In the genomic region with DNA sequence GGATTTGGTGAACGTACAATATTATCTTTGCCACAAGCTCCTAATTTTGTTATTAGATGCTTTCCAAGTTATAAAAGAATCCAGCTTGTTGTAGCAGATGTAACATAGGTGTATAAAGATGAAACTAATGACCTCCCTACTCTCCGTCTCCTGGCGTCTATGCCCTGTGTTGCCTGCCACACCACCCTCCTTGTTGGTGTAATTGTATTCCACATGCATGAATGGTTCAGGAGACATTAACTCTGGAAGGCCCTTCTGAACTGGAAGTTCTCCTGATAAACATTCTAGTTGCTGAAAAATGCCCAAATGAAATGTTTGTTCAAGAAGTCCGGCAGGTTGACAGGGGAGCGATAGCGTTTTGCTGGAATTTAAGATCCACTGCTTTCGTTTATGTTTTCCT, we compare ENCODE assay signal across 23 cellular contexts. TPM values are rescaled to one million over a fixed set of nuclear protein-coding genes. Genes with fewer than 3 reads are reported as not detected.
DNase-seq lines count a peak whose midpoint lies in the region; ATAC-seq and TF ChIP-seq lines count a peak whose summit lies in the region.
"Had no signal": no experiment of that assay in that cellular context is flagged by ENCODE, and none has a peak within 500 bp of the region (broad histone marks: within the 10 kb centered on the region; RNA-seq: fewer than 3 reads in every experiment).

No MANE protein-coding gene starts in this region.

- peaks cover 5% of the 10 kb centered on the region for H3K27me3 Mint-ChIP-seq in GM23338 (ENCODE audit: insufficient read depth, low read depth, poor library complexity)

- H3K27ac ChIP-seq in GM23338 (ENCODE audit: low read depth) = 0 out of 2 replicates have a peak overlapping the region, but pooled peaks have one; percentile 52
- peak overlapping the region in 3 of 4 donors; percentile 36 to 49 (median 40) for H3K27ac ChIP-seq in body of pancreas
- H3K27ac ChIP-seq in stomach = peak overlapping the region in 4 of 5 donors; percentile 9 to 58 (median 36)
- H3K27ac ChIP-seq in trophoblast cell (ENCODE audit: low read depth, low read length) = no peak overlapping the region
- H3K27ac ChIP-seq: BLaER1, RWPE1 had no signal

- H3K9ac ChIP-seq in trophoblast cell (ENCODE audit: low read length) = no peak overlapping the region
- H3K9ac ChIP-seq: BLaER1 had no signal

- TF ChIP-seq POLR2A in body of pancreas (IDR thresholded peaks at IDR 0.05) (no peak), stomach (IDR thresholded peaks at IDR 0.05) (no peak)

- H3K4me3 ChIP-seq in GM23338 (no peak overlapping the region), body of pancreas (no peak overlapping the region), stomach (no peak overlapping the region), trophoblast cell (ENCODE audit: low read depth, low read length) (no peak overlapping the region)
- H3K4me3 ChIP-seq: BLaER1, GM12878 had no signal

- peaks cover 18% of the 10 kb centered on the region for H3K36me3 Mint-ChIP-seq in GM23338 (ENCODE audit: low read depth)

- DNase-seq in GM23338 (ENCODE audit: low spot score) = no peak
- DNase-seq in body of pancreas = no peak
- peak; percentile 82 for DNase-seq in left kidney (ENCODE audit: low read depth, low spot score)
- DNase-seq in stomach = no peak
- no peak for DNase-seq in trophoblast cell
- DNase-seq in NCI-H2029 treated with DMSO at 0.1 percent for 48 hours (lab: John Stamatoyannopoulos, UW) = no peak
- DNase-seq: CD4-positive, alpha-beta T cell; DMS53; EL; GDM1; H7; Kasumi-1; NCI-H1105 treated with DMSO at 0.1 percent for 48 hours; NCI-H146; NCI-H1930; NCI-H2227 treated with DMSO at 0.1 percent for 48 hours; NCI-H526 treated with DMSO at 0.1 percent for 48 hours; SHP77 had no signal

- H3F3A ChIP-seq in GM23338 (replicated peaks; ENCODE audit: low read depth) = peaks cover 15% of the 10 kb centered on the region; the same call in 1 of the 2 replicates

- H3K27me3 ChIP-seq in GM23338 (ENCODE audit: insufficient read depth) = no peaks in the 10 kb centered on the region
- no peaks in the 10 kb centered on the region for H3K27me3 ChIP-seq in body of pancreas
- H3K27me3 ChIP-seq in stomach = no peaks in the 10 kb centered on the region
- no peaks in the 10 kb centered on the region for H3K27me3 ChIP-seq in trophoblast cell (ENCODE audit: insufficient read depth, low read length)
- H3K27me3 ChIP-seq: BLaER1 had no signal

- H3K14ac ChIP-seq in trophoblast cell (ENCODE audit: low read length) = no peak overlapping the region

- H3K36me3 ChIP-seq in GM23338 (ENCODE audit: insufficient read depth) (no peaks in the 10 kb centered on the region; the same call in 1 of the 2 replicates), body of pancreas (replicated peaks in 1 of 2; ENCODE audit: insufficient read depth in 1 of 2, low read depth in 2 of 2) (no peaks in the 10 kb centered on the region), stomach (no peaks in the 10 kb centered on the region), trophoblast cell (ENCODE audit: control insufficient read depth in 1 of 2, insufficient read depth in 2 of 2, low read length in 2 of 2) (no peaks in the 10 kb centered on the region)
- H3K36me3 ChIP-seq: BLaER1 had no signal

- no peak overlapping the region for H3K27ac Mint-ChIP-seq in GM23338
- H3K27ac Mint-ChIP-seq: CD4-positive, alpha-beta T cell had no signal

- no peak overlapping the region for H3K4me2 ChIP-seq in GM23338
- no peak overlapping the region for H3K4me2 ChIP-seq in trophoblast cell (ENCODE audit: low read length)
- H3K4me2 ChIP-seq: BLaER1 had no signal

- no peak overlapping the region for H4K8ac ChIP-seq in trophoblast cell (ENCODE audit: low read depth, low read length)

- H3K79me2 ChIP-seq in GM23338 (replicated peaks; ENCODE audit: insufficient read depth) (no peaks in the 10 kb centered on the region), trophoblast cell (ENCODE audit: control insufficient read depth, insufficient read depth, low read length, poor library complexity) (no peaks in the 10 kb centered on the region)

- no peaks in the 10 kb centered on the region for H3K79me1 ChIP-seq in trophoblast cell (ENCODE audit: low read length)

- no peak for TF ChIP-seq EP300 in stomach (IDR thresholded peaks at IDR 0.05)

- H2BK12ac ChIP-seq in trophoblast cell (ENCODE audit: low read length) = no peak overlapping the region

- intact Hi-C loops in body of pancreas (cut with DNase I) (no loop called here), stomach (cut with DNase I; ENCODE audit: low total_unique reads) (no loop called here)

- 21 to 24% methylated on average over 7 of the region's 7 CpGs for WGBS in body of pancreas, 2 donors
- WGBS in stomach, 5 donors = 27 to 54% (median 36%) methylated on average over 7 of the region's 7 CpGs
- no CpG with 5 or more reads among the region's 7 CpGs for WGBS in trophoblast cell (ENCODE audit: extremely low coverage, insufficient coverage, insufficient read length)

- TF ChIP-seq CTCF in GM23338 (conservative IDR thresholded peaks at IDR 0.05; ENCODE audit: low read depth in 2 of 2) = no peak
- no peak for TF ChIP-seq CTCF in body of pancreas (IDR thresholded peaks at IDR 0.05)
- no peak for TF ChIP-seq CTCF in stomach (IDR thresholded peaks at IDR 0.05)

- H2BK120ac ChIP-seq in trophoblast cell (ENCODE audit: insufficient read depth, low read length, poor library complexity) = no peak overlapping the region

- H4K91ac ChIP-seq in trophoblast cell (ENCODE audit: low read depth, low read length) = no peak overlapping the region

- H3K9me3 ChIP-seq in body of pancreas (no peaks in the 10 kb centered on the region), stomach (peaks cover 0 to 4% (median 0%) of the 10 kb centered on the region in 4 donors), trophoblast cell (ENCODE audit: insufficient read depth, low read depth, low read length) (no peaks in the 10 kb centered on the region)

- H2BK5ac ChIP-seq in trophoblast cell (ENCODE audit: low read depth, low read length, poor library complexity) = no peak overlapping the region

- H3K4me1 Mint-ChIP-seq in GM23338 = peaks cover 12% of the 10 kb centered on the region

- peaks cover 6% of the 10 kb centered on the region; the same call in 1 of the 2 replicates for H3K9me2 ChIP-seq in GM23338 (ENCODE audit: insufficient read depth)

- H4K20me1 ChIP-seq in GM23338 (replicated peaks; ENCODE audit: insufficient read depth) = no peaks in the 10 kb centered on the region
- H4K20me1 ChIP-seq: BLaER1 had no signal

- ATAC-seq in GM23338 (no peak), body of pancreas (peak; percentile 41), GM19397 (IDR thresholded peaks at IDR 0.05; ENCODE audit: unreplicated experiment) (no peak)
- ATAC-seq: GM12878, Panc1 had no signal

- H3K23ac ChIP-seq in trophoblast cell (ENCODE audit: low read length) = no peak overlapping the region

- no peak overlapping the region for H2AK5ac ChIP-seq in trophoblast cell (ENCODE audit: low read length)

- H2AFZ ChIP-seq in GM23338 (peak overlapping the region; percentile 45; the same call in 1 of the 2 replicates), trophoblast cell (ENCODE audit: insufficient read depth, low read length, poor library complexity) (no peak overlapping the region)

- H4K12ac ChIP-seq in trophoblast cell (ENCODE audit: low read depth, low read length) = no peak overlapping the region

- peaks cover 31% of the 10 kb centered on the region for H3K9me3 Mint-ChIP-seq in GM23338

- no peak overlapping the region for H3K4me3 Mint-ChIP-seq in GM23338
- H3K4me3 Mint-ChIP-seq: CD4-positive, alpha-beta T cell had no signal

- no peak overlapping the region for H3K18ac ChIP-seq in trophoblast cell (ENCODE audit: low read length)

- no peak overlapping the region for H3K4ac ChIP-seq in trophoblast cell (ENCODE audit: low read depth, low read length)

- peaks cover 23% of the 10 kb centered on the region for H3K4me1 ChIP-seq in GM23338 (ENCODE audit: insufficient read depth)
- H3K4me1 ChIP-seq in body of pancreas = peaks cover 26% of the 10 kb centered on the region
- H3K4me1 ChIP-seq in stomach = peaks cover 3 to 15% (median 12%) of the 10 kb centered on the region in 4 donors
- H3K4me1 ChIP-seq in trophoblast cell (ENCODE audit: control insufficient read depth in 1 of 2, insufficient read depth in 2 of 2, low read length in 2 of 2) = peaks cover 0 to 2% of the 10 kb centered on the region in 2 experiments
- H3K4me1 ChIP-seq: BLaER1 had no signal

TF ChIP-seq in GM23338, 12 proteins besides CTCF, POLR2A, EP300 and RAD21 (continues in another document):
- TF ChIP-seq STAT1 (IDR thresholded peaks at IDR 0.05; ENCODE audit: unreplicated experiment) (no peak), JUNB (IDR thresholded peaks at IDR 0.05; ENCODE audit: unreplicated experiment) (no peak), EZH2 (IDR thresholded peaks at IDR 0.05; ENCODE audit: low read depth, unreplicated experiment) (no peak)
- TF ChIP-seq, protein P1, sequence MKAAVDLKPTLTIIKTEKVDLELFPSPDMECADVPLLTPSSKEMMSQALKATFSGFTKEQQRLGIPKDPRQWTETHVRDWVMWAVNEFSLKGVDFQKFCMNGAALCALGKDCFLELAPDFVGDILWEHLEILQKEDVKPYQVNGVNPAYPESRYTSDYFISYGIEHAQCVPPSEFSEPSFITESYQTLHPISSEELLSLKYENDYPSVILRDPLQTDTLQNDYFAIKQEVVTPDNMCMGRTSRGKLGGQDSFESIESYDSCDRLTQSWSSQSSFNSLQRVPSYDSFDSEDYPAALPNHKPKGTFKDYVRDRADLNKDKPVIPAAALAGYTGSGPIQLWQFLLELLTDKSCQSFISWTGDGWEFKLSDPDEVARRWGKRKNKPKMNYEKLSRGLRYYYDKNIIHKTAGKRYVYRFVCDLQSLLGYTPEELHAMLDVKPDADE (IDR thresholded peaks at IDR 0.05) = no peak

RNA-seq across cellular contexts. Expression of a gene that starts 53.9 kb away (rescaled TPM):
- total RNA-seq in GM23338 (2014; rRNA removed; shearing (Covaris generic)) = 609 and 662 TPM in 2 replicates
- polyA plus RNA-seq in GM23338 (2016; fragmentation: Nextera tagmentation; extraction: Ambion mirVana) (260 and 274 TPM in 2 replicates), stomach (10 to 100 TPM; 19.7 to 40.5 (median 31.8) TPM)
- total RNA-seq in body of pancreas (10 to 100 TPM; 17.6 to 21.8 TPM), stomach (10 to 100 TPM; 15.2 to 63.0 (median 20.3) TPM)
- 44.4 and 44.6 TPM in 2 replicates for polyA plus RNA-seq in trophoblast cell (2013)
